In the genomic region with DNA sequence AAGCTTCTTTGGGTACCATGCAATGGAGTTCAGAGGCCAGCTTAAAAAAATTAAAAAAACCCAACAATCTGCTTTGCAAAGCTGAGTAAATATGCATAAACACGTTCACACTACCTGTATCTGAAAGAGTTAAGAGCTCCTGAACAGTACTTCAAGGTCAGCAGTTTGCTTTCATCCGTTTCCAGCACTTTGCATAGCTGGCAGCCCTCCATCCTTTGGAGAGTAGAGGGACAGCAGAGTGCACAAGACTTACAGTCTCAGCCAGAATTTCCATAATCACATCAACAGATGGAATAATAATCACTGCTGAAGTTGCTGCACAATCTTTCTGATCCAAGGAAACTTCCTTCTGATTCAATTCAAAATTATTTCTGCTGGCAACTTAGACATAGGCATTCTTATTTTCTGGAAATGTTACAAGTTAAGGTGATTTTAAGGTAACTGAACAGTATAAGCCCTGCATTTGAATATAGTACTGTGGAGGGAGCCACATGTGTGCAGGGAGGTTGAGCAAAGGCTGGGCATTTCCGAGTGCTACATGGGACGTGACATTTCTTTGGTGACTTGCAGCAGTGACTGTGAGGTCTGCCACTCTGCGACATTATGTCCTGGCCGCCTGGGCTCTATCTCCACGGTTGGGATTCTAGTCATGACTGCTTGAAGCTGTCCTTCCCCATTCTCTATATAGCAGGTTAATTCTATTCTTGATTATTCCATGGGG, we compare ENCODE assay signal across 17 cellular contexts.
DNase-seq lines count a peak whose midpoint lies in the region; ATAC-seq, FAIRE-seq and TF ChIP-seq lines count a peak whose summit lies in the region.
"Had no signal": no experiment of that assay in that cellular context is flagged by ENCODE, and none has a peak within 500 bp of the region (broad histone marks: within the 10 kb centered on the region; RNA-seq: fewer than 3 reads in every experiment).

No MANE protein-coding gene starts in this region.

- ATAC-seq in HG03095 (IDR thresholded peaks at IDR 0.05; ENCODE audit: unreplicated experiment), result no peak

- no peak for TF ChIP-seq CTCF in endothelial cell of umbilical vein (IDR thresholded peaks at IDR 0.05; ENCODE audit: extremely low read depth in 1 of 2, insufficient read depth in 1 of 2, low read depth in 1 of 2, low read length in 2 of 2)

- H3K27ac ChIP-seq in endothelial cell of umbilical vein (ENCODE audit: insufficient read depth, low read depth, low read length), result no peak overlapping the region
- H3K27ac ChIP-seq: GM23248, Peyer's patch had no signal

- dilution Hi-C loops in endothelial cell of umbilical vein (cut with MboI; ENCODE audit: extremely low pct_ligation_motif_present, low sequenced_read_pairs), result no loop called here

- H3K9me3 ChIP-seq in endothelial cell of umbilical vein (replicated peaks; ENCODE audit: control insufficient read depth, insufficient read depth, low read length), result no peaks in the 10 kb centered on the region
- H3K9me3 ChIP-seq: Peyer's patch had no signal

- no TSS peak for BruUV-seq in endothelial cell of umbilical vein (replicated peaks; lab: Mats Ljungman, UMichigan)

- H3K4me3 ChIP-seq in endothelial cell of umbilical vein (replicated peaks in 1 of 3; ENCODE audit: insufficient read depth in 1 of 3, low read depth in 1 of 3, low read length in 3 of 3), result no peak overlapping the region
- H3K4me3 ChIP-seq: GM23248, Peyer's patch had no signal

- no peaks in the 10 kb centered on the region for H3K79me2 ChIP-seq in endothelial cell of umbilical vein (ENCODE audit: control insufficient read depth, insufficient read depth, low read length)

- CTCF ChIA-PET in endothelial cell of umbilical vein (lab: Charles Lee), result no interaction called here

- no peaks in the 10 kb centered on the region for H3K4me1 ChIP-seq in endothelial cell of umbilical vein (ENCODE audit: control insufficient read depth, extremely low read depth, insufficient read depth, low read length)
- H3K4me1 ChIP-seq: Peyer's patch had no signal

- H4K20me1 ChIP-seq in endothelial cell of umbilical vein (replicated peaks; ENCODE audit: control insufficient read depth, extremely low read depth, insufficient read depth, low read length), result no peaks in the 10 kb centered on the region

- FAIRE-seq in endothelial cell of umbilical vein (lab: Jason Lieb, UNC), result no peak

- POLR2A ChIA-PET in endothelial cell of umbilical vein (lab: Charles Lee), result no interaction called here

- no peaks in the 10 kb centered on the region for H3K27me3 ChIP-seq in endothelial cell of umbilical vein (ENCODE audit: control insufficient read depth in 2 of 2, insufficient read depth in 2 of 2, low read length in 2 of 2)
- H3K27me3 ChIP-seq: Peyer's patch had no signal

- intact Hi-C loops in endothelial cell of umbilical vein (cut with micrococcal nuclease), result no loop called here

- H2AFZ ChIP-seq in endothelial cell of umbilical vein (ENCODE audit: low read depth, low read length), result no peak overlapping the region
- H2AFZ ChIP-seq: GM23248 had no signal

- TF ChIP-seq POLR2A in endothelial cell of umbilical vein (IDR thresholded peaks at IDR 0.05; ENCODE audit: low read depth, low read length), result no peak

- H3K36me3 ChIP-seq in endothelial cell of umbilical vein (ENCODE audit: control insufficient read depth in 2 of 2, extremely low read depth in 1 of 2, insufficient read depth in 2 of 2, low read length in 2 of 2), result no peaks in the 10 kb centered on the region
- H3K36me3 ChIP-seq: Peyer's patch had no signal

- H3K9me1 ChIP-seq in endothelial cell of umbilical vein (replicated peaks; ENCODE audit: control insufficient read depth, extremely low read depth, insufficient read depth, low read length), result no peaks in the 10 kb centered on the region

- no peak overlapping the region for H3K9ac ChIP-seq in endothelial cell of umbilical vein (replicated peaks; ENCODE audit: extremely low read depth, insufficient read depth, low read length)
- H3K9ac ChIP-seq: GM23248 had no signal

- no peak overlapping the region for H3K4me2 ChIP-seq in endothelial cell of umbilical vein (ENCODE audit: insufficient read depth, low read length)

- DNase-seq in NCI-H1092 (lab: John Stamatoyannopoulos, UW), result peak; percentile 48
- DNase-seq in NCI-H446 (lab: John Stamatoyannopoulos, UW), result peak; percentile 56 to 79
- DNase-seq in endothelial cell of umbilical vein (ENCODE audit: low read depth, low spot score), result peak; percentile 47
- DNase-seq in renal cortical epithelial cell (ENCODE audit: low read depth), result peak; percentile 25
- no peak for DNase-seq in NCI-H226
- no peak for DNase-seq in stimulated activated naive CD4-positive, alpha-beta T cell treated with Interleukin-2 at 50 U/mL for 16 hours (lab: John Stamatoyannopoulos, UW)
- DNase-seq in RKO (ENCODE audit: low spot score), result no peak
- DNase-seq: activated CD4-positive, CD25-positive, alpha-beta regulatory T cell treated with anti-CD3 and anti-CD28 coated beads, Interleukin-2, amount 50 U/mL, for 72 hours; activated CD8-positive, alpha-beta memory T cell treated with anti-CD3 and anti-CD28 coated beads, Interleukin-2, amount 50 U/mL, for 4 hours; activated naive CD4-positive, alpha-beta T cell treated with Interleukin-2 at 50 U/mL for 16 hours; DND-41; GM23248; immature natural killer cell; midbrain; Peyer's patch; stimulated activated CD4-positive, alpha-beta T cell treated with anti-CD3 and anti-CD28 coated beads, Interleukin-12 subunit alpha, Interleukin-12 subunit beta, amount 100 ng/mL, for 4 hours had no signal

TF ChIP-seq in endothelial cell of umbilical vein, 7 proteins besides CTCF, POLR2A, EP300 and RAD21:
- TF ChIP-seq GATA2 (IDR thresholded peaks at IDR 0.05; ENCODE audit: insufficient read depth, insufficient read length, low read depth, low read length) (no peak), JUN (IDR thresholded peaks at IDR 0.05; ENCODE audit: borderline replicate concordance, insufficient read depth, insufficient read length, low read depth) (no peak), FOS (IDR thresholded peaks at IDR 0.05; ENCODE audit: borderline replicate concordance, insufficient read depth, low read length) (no peak), MYC (IDR thresholded peaks at IDR 0.05; ENCODE audit: low read depth, low read length) (no peak), POLR2AphosphoS5 (IDR thresholded peaks at IDR 0.05; ENCODE audit: insufficient read depth, low read depth, low read length) (no peak), EZH2 (IDR thresholded peaks at IDR 0.05; ENCODE audit: borderline replicate concordance, low read depth, low read length, severe bottlenecking) (no peak)
- TF ChIP-seq, protein P1, sequence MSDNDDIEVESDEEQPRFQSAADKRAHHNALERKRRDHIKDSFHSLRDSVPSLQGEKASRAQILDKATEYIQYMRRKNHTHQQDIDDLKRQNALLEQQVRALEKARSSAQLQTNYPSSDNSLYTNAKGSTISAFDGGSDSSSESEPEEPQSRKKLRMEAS (IDR thresholded peaks at IDR 0.05; ENCODE audit: insufficient read depth, insufficient read length), result no peak

Comparison
In these comparisons a context has a peak if more than half of its experiments do, and no peak if none do; other contexts are left out.
1. DNase-seq: peak in NCI-H1092 (single experiment), NCI-H446 (2 of 2), endothelial cell of umbilical vein (single experiment) and renal cortical epithelial cell (single experiment); none in NCI-H226 (single experiment), stimulated activated naive CD4-positive, alpha-beta T cell treated with Interleukin-2 at 50 U/mL for 16 hours (single experiment) and RKO (single experiment).